2 cellular contexts compared by ENCODE assay signal in genomic region chr6:21747441-21747840, GRCh38.
TF ChIP-seq lines count a peak whose summit lies in the region.

No MANE protein-coding gene starts in this region.

TF ChIP-seq in HCT116, 20 proteins besides CTCF, POLR2A, EP300 and RAD21 (continued from another document):
- no peak for TF ChIP-seq ZFX (IDR thresholded peaks at IDR 0.05)
- no peak for TF ChIP-seq SP1 (IDR thresholded peaks at IDR 0.05; ENCODE audit: low read depth)
- no peak for TF ChIP-seq ZBTB33 (IDR thresholded peaks at IDR 0.05; ENCODE audit: extremely low read depth, insufficient replicate concordance, low read length)
- TF ChIP-seq YY1 (IDR thresholded peaks at IDR 0.05; ENCODE audit: extremely low read depth, insufficient replicate concordance, low read depth, low read length), result no peak
- TF ChIP-seq TCF7L2 (IDR thresholded peaks at IDR 0.05; ENCODE audit: borderline replicate concordance, extremely low read depth, insufficient read depth, insufficient read length), result no peak
- TF ChIP-seq FOSL1 (IDR thresholded peaks at IDR 0.05; ENCODE audit: low read depth), result no peak
- TF ChIP-seq ZNF274 (IDR thresholded peaks at IDR 0.05; ENCODE audit: low read depth, low read length), result no peak
- no peak for TF ChIP-seq SRF (IDR thresholded peaks at IDR 0.05; ENCODE audit: low read depth)
- TF ChIP-seq REST (IDR thresholded peaks at IDR 0.05; ENCODE audit: low read depth), result no peak
- no peak for TF ChIP-seq POLR2AphosphoS5 (IDR thresholded peaks at IDR 0.05; ENCODE audit: low read depth, low read length)

TF ChIP-seq in WTC11, 78 proteins besides CTCF, POLR2A, EP300 and RAD21 (continued from another document):
- TF ChIP-seq AFF4 (CRISPR knock-in tag; IDR thresholded peaks at IDR 0.05; ENCODE audit: borderline replicate concordance) (no peak), NFATC4 (CRISPR knock-in tag; IDR thresholded peaks at IDR 0.05) (no peak), NFE2L1 (CRISPR knock-in tag; IDR thresholded peaks at IDR 0.05) (no peak), ZNF416 (CRISPR knock-in tag; IDR thresholded peaks at IDR 0.05) (no peak), SMAD4 (CRISPR knock-in tag; IDR thresholded peaks at IDR 0.05) (no peak), ZNF671 (CRISPR knock-in tag; IDR thresholded peaks at IDR 0.05) (no peak), RELA (CRISPR knock-in tag; IDR thresholded peaks at IDR 0.05; ENCODE audit: borderline replicate concordance) (no peak), ZSCAN18 (CRISPR knock-in tag; IDR thresholded peaks at IDR 0.05) (no peak), ESRRA (CRISPR knock-in tag; IDR thresholded peaks at IDR 0.05; ENCODE audit: borderline replicate concordance) (no peak), ZNF317 (CRISPR knock-in tag; IDR thresholded peaks at IDR 0.05; ENCODE audit: borderline replicate concordance, low read depth) (no peak), ZNF138 (CRISPR knock-in tag; conservative IDR thresholded peaks at IDR 0.05) (no peak), ATF3 (CRISPR knock-in tag; conservative IDR thresholded peaks at IDR 0.05) (no peak)
